11 cellular contexts compared by ENCODE assay signal in the genomic region with DNA sequence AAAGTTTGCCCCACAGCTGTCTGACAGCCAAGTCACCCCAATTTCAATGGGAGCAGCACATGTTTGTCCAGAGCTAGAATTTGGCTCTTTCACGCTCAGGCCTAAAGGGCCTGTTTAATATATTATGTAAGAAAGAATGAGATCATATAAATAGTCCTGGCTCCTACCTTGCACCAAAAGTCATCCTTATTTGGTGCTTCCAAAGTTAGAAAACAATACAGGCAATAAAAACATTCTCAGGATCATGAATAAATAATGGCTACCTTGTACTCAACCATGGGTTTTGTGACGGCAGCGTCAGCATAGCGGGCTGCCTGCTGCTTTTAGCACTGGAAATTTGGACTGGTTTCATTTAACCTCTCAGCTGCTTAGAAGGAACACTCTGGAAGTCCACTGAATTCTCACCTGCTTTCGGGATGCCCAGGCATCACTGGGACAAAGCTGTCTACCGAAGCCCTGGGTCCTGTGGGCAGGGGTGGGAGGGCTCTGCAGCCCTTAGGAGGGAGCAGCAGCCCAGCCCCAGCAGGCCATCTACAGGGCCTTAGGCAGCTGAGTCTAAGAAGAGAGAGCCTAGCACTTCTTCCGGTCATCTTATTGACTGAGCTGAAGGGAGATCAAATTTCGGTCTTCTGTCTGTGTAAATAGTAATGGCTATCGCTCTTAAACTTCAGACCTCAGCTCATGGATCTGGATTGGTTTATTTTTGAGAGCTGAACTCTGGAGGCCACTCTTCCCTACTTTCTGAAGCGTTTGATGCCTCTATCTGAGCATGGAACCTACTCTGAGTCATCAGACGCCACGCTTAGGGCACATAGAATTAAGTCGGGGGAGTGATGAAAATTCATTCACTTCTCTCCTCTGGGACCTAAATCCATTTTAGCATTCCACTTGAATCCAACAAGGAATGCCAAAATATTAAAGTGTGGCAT.
A peak's percentile ranks its signal among the peaks of the same experiment; 100 is the strongest.
DNase-seq lines count a peak whose midpoint lies in the region; ATAC-seq and TF ChIP-seq lines count a peak whose summit lies in the region.
"Had no signal": no experiment of that assay in that cellular context is flagged by ENCODE, and none has a peak within 500 bp of the region (broad histone marks: within the 10 kb centered on the region; RNA-seq: fewer than 3 reads in every experiment).

No MANE protein-coding gene starts in this region.

- TF ChIP-seq CTCF in tibial artery (IDR thresholded peaks at IDR 0.05), result no peak

- intact Hi-C loops in tibial artery (cut with DNase I; ENCODE audit: low total_unique reads), result no loop called here

- WGBS in esophagus, 2 donors, result 70 to 72% methylated on average over 13 of the region's 13 CpGs
- no CpG with 5 or more reads among the region's 13 CpGs for WGBS in mesendoderm (ENCODE audit: extremely low coverage, insufficient coverage, low lambda C conversion rate)

- H3K27me3 ChIP-seq in esophagus (ENCODE audit: control insufficient read depth in 1 of 2, insufficient read depth in 2 of 2, low read length in 2 of 2) (no peaks in the 10 kb centered on the region), mesendoderm (ENCODE audit: insufficient read depth, low read length, poor library complexity) (no peaks in the 10 kb centered on the region), tibial artery (no peaks in the 10 kb centered on the region)

- no peaks in the 10 kb centered on the region for H3K79me1 ChIP-seq in mesendoderm (ENCODE audit: low read length)

- H3K56ac ChIP-seq in mesendoderm (ENCODE audit: low read length), result no peak overlapping the region

- H3K79me2 ChIP-seq in mesendoderm (ENCODE audit: control insufficient read depth, insufficient read depth, low read length), result no peaks in the 10 kb centered on the region

- H3K4me2 ChIP-seq in mesendoderm (ENCODE audit: low read length), result no peak overlapping the region

- H4K8ac ChIP-seq in mesendoderm (ENCODE audit: low read depth, low read length), result no peak overlapping the region

- DNase-seq in RPMI7951 (ENCODE audit: low read depth) (peak; percentile 75), mesendoderm (peak; percentile 56), tibial artery (no peak), globus pallidus (ENCODE audit: low spot score) (no peak), DMS79 treated with DMSO at 0.1 percent for 48 hours (lab: John Stamatoyannopoulos, UW) (no peak), SK-N-DZ (ENCODE audit: low spot score) (no peak)
- DNase-seq: DMS 273 treated with DMSO at 0.1 percent for 48 hours, occipital lobe, T-helper 9 cell had no signal

- no peak overlapping the region for H2BK120ac ChIP-seq in mesendoderm (ENCODE audit: low read depth, low read length)

- peak overlapping the region; percentile 12 to 65 for H3K27ac ChIP-seq in esophagus (ENCODE audit: low read depth in 2 of 2, low read length in 1 of 2)
- peak overlapping the region; percentile 30 for H3K27ac ChIP-seq in mesendoderm (ENCODE audit: low read depth, low read length)
- H3K27ac ChIP-seq in tibial artery, result peak overlapping the region; percentile 73 to 85

- no peak overlapping the region for H2AK5ac ChIP-seq in mesendoderm (ENCODE audit: low read length)

- H3K9ac ChIP-seq in mesendoderm (ENCODE audit: low read length), result no peak overlapping the region

- H3K4me3 ChIP-seq in esophagus (ENCODE audit: low read depth in 1 of 2, low read length in 2 of 2) (no peak overlapping the region), mesendoderm (ENCODE audit: low read length) (no peak overlapping the region), tibial artery (no peak overlapping the region)

- H3K4ac ChIP-seq in mesendoderm (ENCODE audit: low read depth, low read length), result no peak overlapping the region

- no peaks in the 10 kb centered on the region for H3K4me1 ChIP-seq in esophagus (ENCODE audit: control insufficient read depth in 2 of 2, insufficient read depth in 2 of 2, low read length in 1 of 2)
- peaks cover 21% of the 10 kb centered on the region for H3K4me1 ChIP-seq in mesendoderm (ENCODE audit: control insufficient read depth, low read depth, low read length)
- peaks cover 0 to 98% (median 57%) of the 10 kb centered on the region in 4 donors for H3K4me1 ChIP-seq in tibial artery

- H2BK15ac ChIP-seq in mesendoderm (replicated peaks; ENCODE audit: low read depth), result no peak overlapping the region

- H3K36me3 ChIP-seq in esophagus (ENCODE audit: control insufficient read depth in 2 of 2, insufficient read depth in 2 of 2, low read length in 1 of 2) (no peaks in the 10 kb centered on the region), mesendoderm (ENCODE audit: control insufficient read depth, insufficient read depth, low read length) (no peaks in the 10 kb centered on the region), tibial artery (no peaks in the 10 kb centered on the region)

- H4K5ac ChIP-seq in mesendoderm (ENCODE audit: low read length), result no peak overlapping the region

- H3K18ac ChIP-seq in mesendoderm (ENCODE audit: low read length), result peak overlapping the region; percentile 72

- no peak overlapping the region for H2BK5ac ChIP-seq in mesendoderm (ENCODE audit: low read length)

- H3K9me3 ChIP-seq in esophagus (ENCODE audit: control insufficient read depth in 2 of 2, insufficient read depth in 1 of 2, low read depth in 1 of 2, low read length in 1 of 2) (no peaks in the 10 kb centered on the region), tibial artery (no peaks in the 10 kb centered on the region)

- no peak for ATAC-seq in HG03196 (IDR thresholded peaks at IDR 0.05; ENCODE audit: unreplicated experiment)

- H3K23ac ChIP-seq in mesendoderm (ENCODE audit: low read length), result no peak overlapping the region

Comparison
In these comparisons a context has a peak if more than half of its experiments do, and no peak if none do; other contexts are left out.
1. DNase-seq: peak in RPMI7951 (single experiment) and mesendoderm (single experiment); none in tibial artery (0 of 2), globus pallidus (single experiment), DMS79 treated with DMSO at 0.1 percent for 48 hours (single experiment) and SK-N-DZ (single experiment).
2. Peak in every context shown above with its lines, with median percentiles within 50 percentile points of each other: H3K27ac ChIP-seq.